In the genomic region with DNA sequence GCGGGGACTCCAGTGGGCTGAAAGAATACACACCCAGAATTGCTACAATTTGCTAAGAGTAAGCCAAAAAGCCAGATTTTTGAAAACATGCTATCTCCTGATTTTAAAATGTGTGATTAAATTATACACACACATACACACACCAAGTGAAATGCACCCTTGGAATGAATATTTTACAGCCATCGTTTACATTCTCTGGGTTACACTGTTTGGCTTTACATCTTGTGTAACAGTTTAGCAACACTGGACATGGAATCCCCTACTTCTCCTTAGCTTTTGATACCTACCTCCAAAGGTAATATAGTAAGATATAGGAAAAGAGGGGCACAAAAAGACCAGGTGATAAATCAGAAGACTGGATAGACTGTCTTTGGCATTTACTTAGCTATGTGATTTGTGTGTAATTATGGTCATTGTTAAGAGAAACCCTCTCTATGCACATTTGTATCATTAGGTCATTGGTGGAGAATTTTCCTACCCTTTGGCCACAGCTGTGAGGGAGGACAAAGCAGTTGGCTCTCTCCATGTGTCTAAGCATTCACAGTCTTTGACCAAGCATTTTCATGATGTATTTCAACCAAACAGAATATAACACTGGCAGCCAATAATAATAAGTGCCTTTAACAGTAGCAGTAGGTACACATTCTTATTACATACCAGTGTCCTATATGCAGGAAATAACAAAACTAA, we compare ENCODE assay signal across 20 cellular contexts. TPM values are rescaled to one million over a fixed set of nuclear protein-coding genes. Genes with fewer than 3 reads are reported as not detected.
"Had no signal": no experiment of that assay in that cellular context is flagged by ENCODE, and none has a peak within 500 bp of the region (broad histone marks: within the 10 kb centered on the region; RNA-seq: fewer than 3 reads in every experiment).

No MANE protein-coding gene starts in this region.

- H3K36me3 ChIP-seq: prostate gland, upper lobe of left lung had no signal

- ATAC-seq: activated naive CD8-positive, alpha-beta T cell treated with anti-CD3 and anti-CD28 coated beads, Interleukin-2, amount 50 U/mL, for 24 hours; activated T-cell treated with anti-CD3 and anti-CD28 coated beads, Interleukin-2, amount 50 U/mL, for 72 hours; effector memory CD8-positive, alpha-beta T cell; esophagus mucosa; left lobe of liver; natural killer cell; stimulated activated naive CD8-positive, alpha-beta T cell treated with anti-CD3 and anti-CD28 coated beads, Interleukin-15, Interleukin-2, amounts not matched to agents 100 U/mL and 50 U/mL, for 24 hours; WTC11 had no signal

- H3K27me3 ChIP-seq: upper lobe of left lung had no signal

- H3K4me1 ChIP-seq: prostate gland, upper lobe of left lung had no signal

- H3K4me3 ChIP-seq: lung, prostate gland, upper lobe of left lung had no signal

- H3K9me3 ChIP-seq: prostate gland, upper lobe of left lung had no signal

- H3K27ac ChIP-seq: prostate gland, upper lobe of left lung had no signal

- DNase-seq: activated effector memory CD4-positive, alpha-beta T cell treated with anti-CD3 and anti-CD28 coated beads, Interleukin-2, amount 50 U/mL, for 16 hours; activated naive CD4-positive, alpha-beta T cell treated with anti-CD3 and anti-CD28 coated beads, Interleukin-2, amount 10 ng/mL, durations not matched to agents 7 days and 5 days; activated naive CD8-positive, alpha-beta T cell treated with anti-CD3 and anti-CD28 coated beads, Interleukin-2, amount 50 U/mL, for 24 hours; activated T-cell treated with anti-CD3 and anti-CD28 coated beads, Interleukin-2, amount 50 U/mL, for 72 hours; anterior cingulate cortex; caudate nucleus; dermis blood vessel endothelial cell; effector memory CD8-positive, alpha-beta T cell; foreskin fibroblast; natural killer cell; stimulated activated CD4-positive, alpha-beta T cell treated with anti-CD3 and anti-CD28 coated beads, Interleukin-4, amount 100 ng/mL, for 24 hours; stimulated activated naive CD8-positive, alpha-beta T cell treated with anti-CD3 and anti-CD28 coated beads, Interleukin-15, Interleukin-2, amounts not matched to agents 100 U/mL and 50 U/mL, for 24 hours; T-helper 9 cell; upper lobe of left lung had no signal

RNA-seq across cellular contexts. Expression of gene SVEP1, which starts 7.6 kb away (rescaled TPM):
- total RNA-seq: activated T-cell treated with anti-CD3 and anti-CD28 coated beads, Interleukin-2, amount 50 U/mL, for 72 hours; natural killer cell; T-helper 1 cell treated with Interleukin-12 subunit alpha and Interleukin-12 subunit beta and Interleukin-4 antibody, amounts not matched to agents 30 ng/mL and 1 ng/mL, for 36 hours had no signal
